Comparison of ENCODE assay signal across 1 cellular context in genomic region chr16:89193021-89193575, GRCh38.
TF ChIP-seq lines count a peak whose summit lies in the region.

No MANE protein-coding gene starts in this region.

TF ChIP-seq in IMR-90, 13 proteins besides CTCF, POLR2A, EP300 and RAD21 (continued from another document):
- TF ChIP-seq MAZ (IDR thresholded peaks at IDR 0.05; ENCODE audit: borderline replicate concordance, low read depth, low read length): no peak
- no peak for TF ChIP-seq FOS (IDR thresholded peaks at IDR 0.05; ENCODE audit: low read depth, low read length)
- no peak for TF ChIP-seq SMC3 (IDR thresholded peaks at IDR 0.05; ENCODE audit: low read depth, low read length)
- TF ChIP-seq CHD1 (IDR thresholded peaks at IDR 0.05; ENCODE audit: low read depth, low read length): no peak
- TF ChIP-seq, protein P1, sequence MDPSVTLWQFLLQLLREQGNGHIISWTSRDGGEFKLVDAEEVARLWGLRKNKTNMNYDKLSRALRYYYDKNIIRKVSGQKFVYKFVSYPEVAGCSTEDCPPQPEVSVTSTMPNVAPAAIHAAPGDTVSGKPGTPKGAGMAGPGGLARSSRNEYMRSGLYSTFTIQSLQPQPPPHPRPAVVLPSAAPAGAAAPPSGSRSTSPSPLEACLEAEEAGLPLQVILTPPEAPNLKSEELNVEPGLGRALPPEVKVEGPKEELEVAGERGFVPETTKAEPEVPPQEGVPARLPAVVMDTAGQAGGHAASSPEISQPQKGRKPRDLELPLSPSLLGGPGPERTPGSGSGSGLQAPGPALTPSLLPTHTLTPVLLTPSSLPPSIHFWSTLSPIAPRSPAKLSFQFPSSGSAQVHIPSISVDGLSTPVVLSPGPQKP (IDR thresholded peaks at IDR 0.05; ENCODE audit: borderline replicate concordance, low read depth, low read length): no peak
- TF ChIP-seq, protein P2, sequence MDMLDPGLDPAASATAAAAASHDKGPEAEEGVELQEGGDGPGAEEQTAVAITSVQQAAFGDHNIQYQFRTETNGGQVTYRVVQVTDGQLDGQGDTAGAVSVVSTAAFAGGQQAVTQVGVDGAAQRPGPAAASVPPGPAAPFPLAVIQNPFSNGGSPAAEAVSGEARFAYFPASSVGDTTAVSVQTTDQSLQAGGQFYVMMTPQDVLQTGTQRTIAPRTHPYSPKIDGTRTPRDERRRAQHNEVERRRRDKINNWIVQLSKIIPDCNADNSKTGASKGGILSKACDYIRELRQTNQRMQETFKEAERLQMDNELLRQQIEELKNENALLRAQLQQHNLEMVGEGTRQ (IDR thresholded peaks at IDR 0.05; ENCODE audit: low read depth, low read length): no peak
- TF ChIP-seq RCOR1 (IDR thresholded peaks at IDR 0.05; ENCODE audit: insufficient replicate concordance, low read length): no peak
- TF ChIP-seq MXI1 (IDR thresholded peaks at IDR 0.05; ENCODE audit: borderline replicate concordance, low read depth, low read length): no peak
